17 cellular contexts compared by ENCODE assay signal in the genomic region with DNA sequence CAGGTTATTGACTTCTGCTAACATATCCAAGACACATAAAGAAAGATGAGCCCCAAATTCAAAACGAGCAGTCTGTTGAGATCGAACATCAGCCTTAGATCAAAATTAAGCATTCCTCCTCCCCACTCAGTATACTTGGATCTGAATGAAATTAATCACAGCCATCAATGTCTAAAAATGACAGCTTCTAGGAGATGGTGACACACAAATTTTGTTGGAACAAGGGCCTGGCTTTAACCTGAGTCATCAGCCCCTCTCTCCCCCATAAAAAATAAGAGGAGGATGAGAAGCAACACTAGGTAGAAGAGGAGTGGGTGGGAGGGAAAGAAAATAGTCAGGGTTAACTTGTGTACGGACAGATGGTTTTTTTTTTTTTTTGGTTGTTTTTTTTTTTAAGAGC.
DNase-seq lines count a peak whose midpoint lies in the region; ATAC-seq, FAIRE-seq and TF ChIP-seq lines count a peak whose summit lies in the region.
"Had no signal": no experiment of that assay in that cellular context is flagged by ENCODE, and none has a peak within 500 bp of the region (broad histone marks: within the 10 kb centered on the region; RNA-seq: fewer than 3 reads in every experiment).

No MANE protein-coding gene starts in this region.

- WGBS in A549 (ENCODE audit: missing lambda C conversion rate): 88% methylated on average over 3 of the region's 3 CpGs

- POLR2A ChIA-PET in A549 (lab: Yijun Ruan, JAX): no interaction called here

- H3K9me3 Mint-ChIP-seq in astrocyte (ENCODE audit: unreplicated experiment) (no peaks in the 10 kb centered on the region), nephron (peaks cover 6% of the 10 kb centered on the region)

- peaks cover under 1% of the 10 kb centered on the region for H3K79me2 ChIP-seq in astrocyte (ENCODE audit: insufficient read depth, low read length)

- H3K4me1 ChIP-seq in A549 (peaks cover 16% of the 10 kb centered on the region), astrocyte (ENCODE audit: insufficient read depth, low read length) (peaks cover 5% of the 10 kb centered on the region)
- H3K4me1 ChIP-seq: BLaER1 treated with 17β-estradiol and CSF1 and Interleukin-3, amounts not matched to agents 10 nM and 100 nM had no signal

- H3K9ac ChIP-seq in astrocyte (ENCODE audit: low read length): no peak overlapping the region
- H3K9ac ChIP-seq: BLaER1 treated with 17β-estradiol and CSF1 and Interleukin-3, amounts not matched to agents 10 nM and 100 nM; GM23248 had no signal

- no peaks in the 10 kb centered on the region for H3K27me3 Mint-ChIP-seq in astrocyte (ENCODE audit: low read depth, unreplicated experiment)
- no peaks in the 10 kb centered on the region for H3K27me3 Mint-ChIP-seq in nephron (ENCODE audit: low read depth)

- CTCF ChIA-PET in A549 (lab: Yijun Ruan, JAX): interaction anchor here (0.6 to 1.5 kb wide), 3 partner anchors 8 to 272 kb away, joined by 3 to 5 read pairs (median 4); no protein-coding TSS in a partner anchor

- H3K4me2 ChIP-seq in A549 (no peak overlapping the region), astrocyte (ENCODE audit: low read length) (no peak overlapping the region)
- H3K4me2 ChIP-seq: BLaER1 treated with 17β-estradiol and CSF1 and Interleukin-3, amounts not matched to agents 10 nM and 100 nM had no signal

- peaks cover 14% of the 10 kb centered on the region for H3K4me1 Mint-ChIP-seq in astrocyte (ENCODE audit: low read depth, unreplicated experiment)
- H3K4me1 Mint-ChIP-seq in nephron: peaks cover 19% of the 10 kb centered on the region

- 0 out of 3 replicates have a peak, but pooled peaks cover 4% of the 10 kb centered on the region for H3K9me3 ChIP-seq in A549
- H3K9me3 ChIP-seq in astrocyte (ENCODE audit: insufficient read depth, low read depth, low read length): no peaks in the 10 kb centered on the region
- H3K9me3 ChIP-seq: BLaER1 treated with 17β-estradiol and CSF1 and Interleukin-3, amounts not matched to agents 10 nM and 100 nM had no signal

- TF ChIP-seq CTCF in A549 (IDR thresholded peaks at IDR 0.05): no peak
- no peak for TF ChIP-seq CTCF in astrocyte (IDR thresholded peaks at IDR 0.05; ENCODE audit: insufficient read depth, low read depth, low read length)
- TF ChIP-seq CTCF in nephron (IDR thresholded peaks at IDR 0.05; ENCODE audit: unreplicated experiment in 3 of 3): no peak

- H4K20me1 ChIP-seq in astrocyte (ENCODE audit: insufficient read depth, low read length): no peaks in the 10 kb centered on the region
- H4K20me1 ChIP-seq: BLaER1 treated with 17β-estradiol and CSF1 and Interleukin-3, amounts not matched to agents 10 nM and 100 nM had no signal

- ATAC-seq in A549: no peak
- ATAC-seq in GM19023 (IDR thresholded peaks at IDR 0.05; ENCODE audit: unreplicated experiment): no peak
- ATAC-seq: HCT116 had no signal

- no peak overlapping the region for H2AFZ ChIP-seq in astrocyte (ENCODE audit: low read depth, low read length)
- H2AFZ ChIP-seq: GM23248 had no signal

- H3K36me3 Mint-ChIP-seq in astrocyte (ENCODE audit: low read depth, unreplicated experiment): no peaks in the 10 kb centered on the region
- no peaks in the 10 kb centered on the region for H3K36me3 Mint-ChIP-seq in nephron (ENCODE audit: low read depth)

- H3K4me3 ChIP-seq in A549 (no peak overlapping the region), astrocyte (ENCODE audit: insufficient read depth, low read depth, low read length) (no peak overlapping the region)
- H3K4me3 ChIP-seq: BLaER1 treated with 17β-estradiol and CSF1 and Interleukin-3, amounts not matched to agents 10 nM and 100 nM; GM23248 had no signal

- no peak for TF ChIP-seq RAD21 in A549 (conservative IDR thresholded peaks at IDR 0.05 in 1 of 2, IDR thresholded peaks at IDR 0.05 in 1 of 2)

- H3K4me3 Mint-ChIP-seq in astrocyte (ENCODE audit: unreplicated experiment) (no peak overlapping the region), nephron (no peak overlapping the region)
- H3K4me3 Mint-ChIP-seq: CD4-positive, CD25-positive, alpha-beta regulatory T cell had no signal

- TF ChIP-seq POLR2A in A549 (IDR thresholded peaks at IDR 0.05; ENCODE audit: low read length): no peak

- FAIRE-seq in A549 (lab: Jason Lieb, UNC) (peak; percentile 23), astrocyte (lab: Jason Lieb, UNC) (no peak)
- FAIRE-seq: HTR-8/SVneo had no signal

- H3K27ac ChIP-seq in A549 (peak overlapping the region in 1 of 2 experiments; percentile 65; a peak in 2 of 6 replicates), astrocyte (ENCODE audit: low read depth, low read length) (no peak overlapping the region)
- H3K27ac ChIP-seq: 22Rv1; BLaER1 treated with 17β-estradiol and CSF1 and Interleukin-3, amounts not matched to agents 10 nM and 100 nM; GM23248 had no signal

- no peaks in the 10 kb centered on the region for H3K36me3 ChIP-seq in astrocyte (ENCODE audit: insufficient read depth, low read length)
- H3K36me3 ChIP-seq: BLaER1 treated with 17β-estradiol and CSF1 and Interleukin-3, amounts not matched to agents 10 nM and 100 nM had no signal

- H3K27me3 ChIP-seq in astrocyte (ENCODE audit: insufficient read depth, low read length): no peaks in the 10 kb centered on the region
- H3K27me3 ChIP-seq: BLaER1 treated with 17β-estradiol and CSF1 and Interleukin-3, amounts not matched to agents 10 nM and 100 nM had no signal

- TF ChIP-seq EP300 in A549 (IDR thresholded peaks at IDR 0.05): no peak

- peak; percentile 47 for DNase-seq in NCI-H2171 treated with DMSO at 0.1 percent for 48 hours (lab: John Stamatoyannopoulos, UW)
- DNase-seq in NCI-H2171 (lab: John Stamatoyannopoulos, UW): no peak
- no peak for DNase-seq in A549 (ENCODE audit: low read depth in 1 of 2, low spot score in 1 of 2)
- DNase-seq in astrocyte (ENCODE audit: low read depth): no peak
- DNase-seq in OCI-M1 (lab: John Stamatoyannopoulos, UW): no peak
- no peak for DNase-seq in germinal center (ENCODE audit: low spot score)
- DNase-seq: ACHN; CD4-positive, CD25-positive, alpha-beta regulatory T cell; DMS53; GF-D8; GM23248 had no signal

- H3K27ac Mint-ChIP-seq in astrocyte (ENCODE audit: unreplicated experiment) (peak overlapping the region; percentile 99), nephron (peak overlapping the region; percentile 19 to 68 (median 24))
- H3K27ac Mint-ChIP-seq: CD4-positive, CD25-positive, alpha-beta regulatory T cell had no signal

TF ChIP-seq in A549, 52 proteins besides CTCF, POLR2A, EP300 and RAD21:
- TF ChIP-seq, protein P1, sequence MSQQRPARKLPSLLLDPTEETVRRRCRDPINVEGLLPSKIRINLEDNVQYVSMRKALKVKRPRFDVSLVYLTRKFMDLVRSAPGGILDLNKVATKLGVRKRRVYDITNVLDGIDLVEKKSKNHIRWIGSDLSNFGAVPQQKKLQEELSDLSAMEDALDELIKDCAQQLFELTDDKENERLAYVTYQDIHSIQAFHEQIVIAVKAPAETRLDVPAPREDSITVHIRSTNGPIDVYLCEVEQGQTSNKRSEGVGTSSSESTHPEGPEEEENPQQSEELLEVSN (IDR thresholded peaks at IDR 0.05; ENCODE audit: borderline replicate concordance, low read depth): no peak
- TF ChIP-seq HDAC2 (IDR thresholded peaks at IDR 0.05) (no peak), CHD2 (IDR thresholded peaks at IDR 0.05; ENCODE audit: low read length, partially characterized antibody) (no peak), POLR2AphosphoS2 (conservative IDR thresholded peaks at IDR 0.05; ENCODE audit: low read length) (no peak), CHD4 (IDR thresholded peaks at IDR 0.05; ENCODE audit: borderline replicate concordance) (no peak), ZC3H11A (IDR thresholded peaks at IDR 0.05) (no peak), CEBPB (IDR thresholded peaks at IDR 0.05) (no peak), ESRRA (IDR thresholded peaks at IDR 0.05; ENCODE audit: borderline replicate concordance, low read length) (no peak)
